Comparison of ENCODE assay signal across 11 cellular contexts in genomic region chr6:45590225-45590624, GRCh38.
DNase-seq lines count a peak whose midpoint lies in the region; ATAC-seq lines count a peak whose summit lies in the region.
"Had no signal": no experiment of that assay in that cellular context is flagged by ENCODE, and none has a peak within 500 bp of the region (broad histone marks: within the 10 kb centered on the region; RNA-seq: fewer than 3 reads in every experiment).

No MANE protein-coding gene starts in this region.

- H3K36me3 ChIP-seq in ACC112 (ENCODE audit: insufficient read depth, low read length) = no peaks in the 10 kb centered on the region
- H3K36me3 ChIP-seq: left ventricle myocardium inferior had no signal

- H2AFZ ChIP-seq in ACC112 (ENCODE audit: low read length, unreplicated experiment) = peak overlapping the region; percentile 68

- no peaks in the 10 kb centered on the region for H3K27me3 ChIP-seq in ACC112 (ENCODE audit: insufficient read depth, low read length)

- no peaks in the 10 kb centered on the region for H3K79me2 ChIP-seq in ACC112 (ENCODE audit: control insufficient read depth, insufficient read depth, low read length, unreplicated experiment)

- peak; percentile 44 for DNase-seq in HS-5 (ENCODE audit: low read depth)
- DNase-seq in amniotic epithelial cell (ENCODE audit: low read depth) = peak; percentile 96
- DNase-seq in left kidney (ENCODE audit: low read depth, low spot score) = peak; percentile 85
- no peak for DNase-seq in AML-193 (lab: John Stamatoyannopoulos, UW)
- no peak for DNase-seq in DMS79 (lab: John Stamatoyannopoulos, UW)
- DNase-seq: DMS79 treated with DMSO at 0.1 percent for 48 hours, left ventricle myocardium inferior, NCI-H2107 had no signal

- peak overlapping the region; percentile 65 for H3K27ac ChIP-seq in ACC112 (ENCODE audit: low read depth, low read length)
- H3K27ac ChIP-seq: left ventricle myocardium inferior had no signal

- H3K4me3 ChIP-seq in ACC112 (ENCODE audit: low read depth, low read length) = no peak overlapping the region
- H3K4me3 ChIP-seq: left ventricle myocardium inferior had no signal

- no peak for ATAC-seq in HG03354 (IDR thresholded peaks at IDR 0.05; ENCODE audit: poor library complexity, severe bottlenecking, unreplicated experiment)
- no peak for ATAC-seq in GM21367 (IDR thresholded peaks at IDR 0.05; ENCODE audit: unreplicated experiment)

- H3K4me1 ChIP-seq in ACC112 (ENCODE audit: control insufficient read depth, insufficient read depth, low read length, unreplicated experiment) = peaks cover 34% of the 10 kb centered on the region

Comparison
In these comparisons a context has a peak if more than half of its experiments do, and no peak if none do; other contexts are left out.
1. DNase-seq: peak in HS-5 (single experiment), amniotic epithelial cell (single experiment) and left kidney (single experiment); none in AML-193 (0 of 2) and DMS79 (single experiment).